Comparison of ENCODE assay signal across 1 cellular context in genomic region chr3:12046406-12046805, GRCh38.
TF ChIP-seq lines count a peak whose summit lies in the region.

No MANE protein-coding gene starts in this region.

TF ChIP-seq in GM23338, 12 proteins besides CTCF, POLR2A, EP300 and RAD21 (continued from another document):
- TF ChIP-seq, protein P1, sequence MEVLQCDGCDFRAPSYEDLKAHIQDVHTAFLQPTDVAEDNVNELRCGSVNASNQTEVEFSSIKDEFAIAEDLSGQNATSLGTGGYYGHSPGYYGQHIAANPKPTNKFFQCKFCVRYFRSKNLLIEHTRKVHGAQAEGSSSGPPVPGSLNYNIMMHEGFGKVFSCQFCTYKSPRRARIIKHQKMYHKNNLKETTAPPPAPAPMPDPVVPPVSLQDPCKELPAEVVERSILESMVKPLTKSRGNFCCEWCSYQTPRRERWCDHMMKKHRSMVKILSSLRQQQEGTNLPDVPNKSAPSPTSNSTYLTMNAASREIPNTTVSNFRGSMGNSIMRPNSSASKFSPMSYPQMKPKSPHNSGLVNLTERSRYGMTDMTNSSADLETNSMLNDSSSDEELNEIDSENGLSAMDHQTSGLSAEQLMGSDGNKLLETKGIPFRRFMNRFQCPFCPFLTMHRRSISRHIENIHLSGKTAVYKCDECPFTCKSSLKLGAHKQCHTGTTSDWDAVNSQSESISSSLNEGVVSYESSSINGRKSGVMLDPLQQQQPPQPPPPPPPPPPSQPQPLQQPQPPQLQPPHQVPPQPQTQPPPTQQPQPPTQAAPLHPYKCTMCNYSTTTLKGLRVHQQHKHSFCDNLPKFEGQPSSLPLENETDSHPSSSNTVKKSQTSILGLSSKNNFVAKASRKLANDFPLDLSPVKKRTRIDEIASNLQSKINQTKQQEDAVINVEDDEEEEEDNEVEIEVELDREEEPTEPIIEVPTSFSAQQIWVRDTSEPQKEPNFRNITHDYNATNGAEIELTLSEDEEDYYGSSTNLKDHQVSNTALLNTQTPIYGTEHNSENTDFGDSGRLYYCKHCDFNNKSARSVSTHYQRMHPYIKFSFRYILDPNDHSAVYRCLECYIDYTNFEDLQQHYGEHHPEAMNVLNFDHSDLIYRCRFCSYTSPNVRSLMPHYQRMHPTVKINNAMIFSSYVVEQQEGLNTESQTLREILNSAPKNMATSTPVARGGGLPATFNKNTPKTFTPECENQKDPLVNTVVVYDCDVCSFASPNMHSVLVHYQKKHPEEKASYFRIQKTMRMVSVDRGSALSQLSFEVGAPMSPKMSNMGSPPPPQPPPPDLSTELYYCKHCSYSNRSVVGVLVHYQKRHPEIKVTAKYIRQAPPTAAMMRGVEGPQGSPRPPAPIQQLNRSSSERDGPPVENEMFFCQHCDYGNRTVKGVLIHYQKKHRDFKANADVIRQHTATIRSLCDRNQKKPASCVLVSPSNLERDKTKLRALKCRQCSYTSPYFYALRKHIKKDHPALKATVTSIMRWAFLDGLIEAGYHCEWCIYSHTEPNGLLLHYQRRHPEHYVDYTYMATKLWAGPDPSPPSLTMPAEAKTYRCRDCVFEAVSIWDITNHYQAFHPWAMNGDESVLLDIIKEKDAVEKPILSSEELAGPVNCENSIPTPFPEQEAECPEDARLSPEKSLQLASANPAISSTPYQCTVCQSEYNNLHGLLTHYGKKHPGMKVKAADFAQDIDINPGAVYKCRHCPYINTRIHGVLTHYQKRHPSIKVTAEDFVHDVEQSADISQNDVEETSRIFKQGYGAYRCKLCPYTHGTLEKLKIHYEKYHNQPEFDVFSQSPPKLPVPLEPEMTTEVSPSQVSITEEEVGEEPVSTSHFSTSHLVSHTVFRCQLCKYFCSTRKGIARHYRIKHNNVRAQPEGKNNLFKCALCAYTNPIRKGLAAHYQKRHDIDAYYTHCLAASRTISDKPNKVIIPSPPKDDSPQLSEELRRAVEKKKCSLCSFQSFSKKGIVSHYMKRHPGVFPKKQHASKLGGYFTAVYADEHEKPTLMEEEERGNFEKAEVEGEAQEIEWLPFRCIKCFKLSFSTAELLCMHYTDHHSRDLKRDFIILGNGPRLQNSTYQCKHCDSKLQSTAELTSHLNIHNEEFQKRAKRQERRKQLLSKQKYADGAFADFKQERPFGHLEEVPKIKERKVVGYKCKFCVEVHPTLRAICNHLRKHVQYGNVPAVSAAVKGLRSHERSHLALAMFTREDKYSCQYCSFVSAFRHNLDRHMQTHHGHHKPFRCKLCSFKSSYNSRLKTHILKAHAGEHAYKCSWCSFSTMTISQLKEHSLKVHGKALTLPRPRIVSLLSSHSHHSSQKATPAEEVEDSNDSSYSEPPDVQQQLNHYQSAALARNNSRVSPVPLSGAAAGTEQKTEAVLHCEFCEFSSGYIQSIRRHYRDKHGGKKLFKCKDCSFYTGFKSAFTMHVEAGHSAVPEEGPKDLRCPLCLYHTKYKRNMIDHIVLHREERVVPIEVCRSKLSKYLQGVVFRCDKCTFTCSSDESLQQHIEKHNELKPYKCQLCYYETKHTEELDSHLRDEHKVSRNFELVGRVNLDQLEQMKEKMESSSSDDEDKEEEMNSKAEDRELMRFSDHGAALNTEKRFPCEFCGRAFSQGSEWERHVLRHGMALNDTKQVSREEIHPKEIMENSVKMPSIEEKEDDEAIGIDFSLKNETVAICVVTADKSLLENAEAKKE (CRISPR knock-in tag; IDR thresholded peaks at IDR 0.05) = no peak
- TF ChIP-seq ETS1 (IDR thresholded peaks at IDR 0.05) = no peak
